8 cellular contexts compared by ENCODE assay signal in genomic region chr11:77821349-77821851, GRCh38. TPM values are rescaled to one million over a fixed set of nuclear protein-coding genes. Genes with fewer than 3 reads are reported as not detected.
DNase-seq lines count a peak whose midpoint lies in the region; ATAC-seq and TF ChIP-seq lines count a peak whose summit lies in the region.

No MANE protein-coding gene starts in this region.

- H3K27me3 Mint-ChIP-seq in activated naive CD8-positive, alpha-beta T cell treated with anti-CD3 and anti-CD28 coated beads, Interleukin-2, amount 10 ng/mL, durations not matched to agents 7 days and 5 days: no peaks in the 10 kb centered on the region
- H3K27me3 Mint-ChIP-seq in progenitor cell of endocrine pancreas: no peaks in the 10 kb centered on the region

- H3K27me3 ChIP-seq in left ventricle myocardium inferior (ENCODE audit: low read depth): no peaks in the 10 kb centered on the region

- peaks cover 24% of the 10 kb centered on the region for H3K4me1 Mint-ChIP-seq in activated naive CD8-positive, alpha-beta T cell treated with anti-CD3 and anti-CD28 coated beads, Interleukin-2, amount 10 ng/mL, durations not matched to agents 7 days and 5 days
- peaks cover 13% of the 10 kb centered on the region for H3K4me1 Mint-ChIP-seq in progenitor cell of endocrine pancreas (ENCODE audit: low read depth)

- H3K9me3 ChIP-seq in ES-I3 (ENCODE audit: control insufficient read depth, insufficient read depth, low read length): no peaks in the 10 kb centered on the region
- no peaks in the 10 kb centered on the region for H3K9me3 ChIP-seq in left ventricle myocardium inferior (replicated peaks)

- peaks cover 7% of the 10 kb centered on the region for H3K36me3 Mint-ChIP-seq in activated naive CD8-positive, alpha-beta T cell treated with anti-CD3 and anti-CD28 coated beads, Interleukin-2, amount 10 ng/mL, durations not matched to agents 7 days and 5 days
- H3K36me3 Mint-ChIP-seq in progenitor cell of endocrine pancreas (ENCODE audit: insufficient read depth): peaks cover under 1% of the 10 kb centered on the region

- DNase-seq in NAMALWA (ENCODE audit: low spot score) (peak; percentile 36), left ventricle myocardium inferior (peak; percentile 21), progenitor cell of endocrine pancreas (ENCODE audit: low spot score, unreplicated experiment) (no peak)
- DNase-seq in activated naive CD8-positive, alpha-beta T cell treated with anti-CD3 and anti-CD28 coated beads, Interleukin-2, amount 10 ng/mL, durations not matched to agents 7 days and 5 days: peak; percentile 41

- TF ChIP-seq CTCF in left ventricle myocardium inferior (IDR thresholded peaks at IDR 0.05; ENCODE audit: borderline replicate concordance): no peak
- TF ChIP-seq CTCF in progenitor cell of endocrine pancreas (IDR thresholded peaks at IDR 0.05; ENCODE audit: unreplicated experiment): no peak

- POLR2A ChIA-PET in activated naive CD8-positive, alpha-beta T cell treated with anti-CD3 and anti-CD28 coated beads, Interleukin-2, amount 10 ng/mL, durations not matched to agents 7 days and 5 days (lab: Charles Lee): interaction anchor here (0.6 kb wide), 1 partner anchor 257 kb away, joined by 4 read pairs; no protein-coding TSS in a partner anchor

- peak overlapping the region; percentile 86 for H3K4me3 ChIP-seq in left ventricle myocardium inferior

- peak overlapping the region; percentile 93 for H3K27ac ChIP-seq in left ventricle myocardium inferior (replicated peaks)

- peak overlapping the region; percentile 87 for H3K27ac Mint-ChIP-seq in activated naive CD8-positive, alpha-beta T cell treated with anti-CD3 and anti-CD28 coated beads, Interleukin-2, amount 10 ng/mL, durations not matched to agents 7 days and 5 days
- H3K27ac Mint-ChIP-seq in progenitor cell of endocrine pancreas: peak overlapping the region; percentile 99

- H3K9me3 Mint-ChIP-seq in activated naive CD8-positive, alpha-beta T cell treated with anti-CD3 and anti-CD28 coated beads, Interleukin-2, amount 10 ng/mL, durations not matched to agents 7 days and 5 days: no peaks in the 10 kb centered on the region
- no peaks in the 10 kb centered on the region for H3K9me3 Mint-ChIP-seq in progenitor cell of endocrine pancreas (ENCODE audit: low read depth)

- H3K36me3 ChIP-seq in ES-I3 (ENCODE audit: insufficient read depth, low read length): no peaks in the 10 kb centered on the region
- H3K36me3 ChIP-seq in left ventricle myocardium inferior: no peaks in the 10 kb centered on the region

- H3K4me3 Mint-ChIP-seq in activated naive CD8-positive, alpha-beta T cell treated with anti-CD3 and anti-CD28 coated beads, Interleukin-2, amount 10 ng/mL, durations not matched to agents 7 days and 5 days: peak overlapping the region; percentile 96
- peak overlapping the region; percentile 96 for H3K4me3 Mint-ChIP-seq in progenitor cell of endocrine pancreas (ENCODE audit: low read depth)

- H3K9ac ChIP-seq in ES-I3 (ENCODE audit: low read depth, low read length): peak overlapping the region; percentile 93

- intact Hi-C loops in left ventricle myocardium inferior (cut with micrococcal nuclease): no loop called here

- H3K4me1 ChIP-seq in ES-I3 (ENCODE audit: insufficient read depth, low read length): no peaks in the 10 kb centered on the region
- peaks cover 77% of the 10 kb centered on the region for H3K4me1 ChIP-seq in left ventricle myocardium inferior

- no peak for ATAC-seq in activated naive CD8-positive, alpha-beta T cell treated with anti-CD3 and anti-CD28 coated beads, Interleukin-2, amount 10 ng/mL, durations not matched to agents 7 days and 5 days (ENCODE audit: low read depth)
- ATAC-seq in HG03521 (IDR thresholded peaks at IDR 0.05; ENCODE audit: unreplicated experiment) (no peak), GM18517 (IDR thresholded peaks at IDR 0.05; ENCODE audit: unreplicated experiment) (no peak), GM18502 (IDR thresholded peaks at IDR 0.05; ENCODE audit: poor library complexity, unreplicated experiment) (no peak)

RNA-seq across cellular contexts. Expression of gene AAMDC, which starts 0.5 kb away (rescaled TPM):
- 10 to 100 TPM in 1 of 2 experiments, 1 to 10 TPM in 1; 9.5 to 11.3 TPM for total RNA-seq in activated naive CD8-positive, alpha-beta T cell treated with anti-CD3 and anti-CD28 coated beads, Interleukin-2, amount 10 ng/mL, durations not matched to agents 7 days and 5 days
- 86.6 TPM for total RNA-seq in left ventricle myocardium inferior
- total RNA-seq in progenitor cell of endocrine pancreas: 20.4 TPM in 2 replicates

RNA-seq across cellular contexts. Expression of gene RSF1, which starts 0.9 kb away (rescaled TPM):
- 10 to 100 TPM; 64.8 to 74.1 TPM for total RNA-seq in activated naive CD8-positive, alpha-beta T cell treated with anti-CD3 and anti-CD28 coated beads, Interleukin-2, amount 10 ng/mL, durations not matched to agents 7 days and 5 days
- 40.6 TPM for total RNA-seq in left ventricle myocardium inferior
- 88.0 and 91.8 TPM in 2 replicates for total RNA-seq in progenitor cell of endocrine pancreas
